Comparison of ENCODE assay signal across 13 cellular contexts in the genomic region with DNA sequence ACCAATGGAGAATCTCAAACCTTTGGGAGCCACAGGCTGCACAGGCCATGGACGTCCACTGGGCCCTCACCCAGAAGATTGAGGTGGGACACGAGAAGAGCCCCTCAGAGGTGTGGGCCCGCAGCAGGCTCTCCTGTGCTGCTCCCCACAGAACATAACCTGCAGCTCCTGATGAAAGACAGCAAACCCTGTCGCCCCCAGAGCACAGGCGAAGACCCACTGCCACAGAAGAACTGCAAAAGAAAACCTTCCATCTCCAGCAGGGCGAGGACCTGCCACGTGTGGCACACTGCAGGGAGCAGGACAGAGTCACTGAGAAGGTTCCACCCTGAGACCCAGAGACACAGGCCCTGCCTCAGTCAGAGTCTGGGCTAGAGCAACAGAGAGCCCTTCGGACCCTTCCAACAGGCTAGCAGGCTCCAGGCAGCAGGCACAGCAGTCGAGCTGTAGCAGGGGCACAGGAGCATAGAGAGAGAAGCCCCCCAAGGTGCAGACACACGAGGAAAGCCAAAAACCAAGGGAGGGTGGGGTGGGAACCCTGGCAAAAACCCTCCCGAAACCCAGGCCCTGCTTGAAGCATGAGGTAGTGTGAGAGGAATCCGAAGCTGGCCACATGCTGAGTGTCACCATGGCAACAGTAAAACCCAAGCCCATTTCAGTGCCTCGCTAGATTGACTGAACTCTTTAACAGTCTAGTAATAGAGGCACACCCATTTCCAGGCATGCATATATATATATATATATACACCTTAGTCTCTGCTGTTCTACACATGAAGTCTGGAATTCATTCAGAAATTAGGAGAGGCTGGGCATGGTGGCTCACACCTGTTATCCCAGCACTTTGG. TPM values are rescaled to one million over a fixed set of nuclear protein-coding genes. Genes with fewer than 3 reads are reported as not detected.
A peak's percentile ranks its signal among the peaks of the same experiment; 100 is the strongest.
DNase-seq lines count a peak whose midpoint lies in the region; ATAC-seq and TF ChIP-seq lines count a peak whose summit lies in the region.
"Had no signal": no experiment of that assay in that cellular context is flagged by ENCODE, and none has a peak within 500 bp of the region (broad histone marks: within the 10 kb centered on the region; RNA-seq: fewer than 3 reads in every experiment).

No MANE protein-coding gene starts in this region.

- H4K20me1 ChIP-seq in BLaER1 treated with 17β-estradiol and CSF1 and Interleukin-3, amounts not matched to agents 10 nM and 100 nM, result peaks cover 0 to 43% (median 17%) of the 10 kb centered on the region in 11 experiments; a peak in 16 of 22 replicates

- H3K4me2 ChIP-seq in BLaER1 treated with 17β-estradiol and CSF1 and Interleukin-3, amounts not matched to agents 10 nM and 100 nM, result peak overlapping the region in 9 of 11 experiments; percentile 42 to 94 (median 87); a peak in 16 of 22 replicates

- no peak for TF ChIP-seq CTCF in chondrocyte (IDR thresholded peaks at IDR 0.05)

- H3K27ac ChIP-seq in BLaER1 treated with 17β-estradiol and CSF1 and Interleukin-3, amounts not matched to agents 10 nM and 100 nM, result no peak overlapping the region
- H3K27ac ChIP-seq: right lobe of liver had no signal

- ATAC-seq in HG02588 (IDR thresholded peaks at IDR 0.05; ENCODE audit: unreplicated experiment) (no peak), GM18870 (IDR thresholded peaks at IDR 0.05; ENCODE audit: unreplicated experiment) (no peak)
- ATAC-seq: right lobe of liver; stimulated activated memory B cell treated with anti-CD40 and anti-IgM and Interleukin-4, amounts not matched to agents 10 μg/mL and 1 μg/mL and 100 μg/mL, for 72 hours had no signal

- H3K4me3 Mint-ChIP-seq in chondrocyte (ENCODE audit: unreplicated experiment), result no peak overlapping the region
- H3K4me3 Mint-ChIP-seq: immature natural killer cell; stimulated activated memory B cell treated with anti-CD40 and anti-IgM and Interleukin-4, amounts not matched to agents 10 μg/mL and 1 μg/mL and 100 μg/mL, for 72 hours had no signal

- H3K9me3 ChIP-seq in BLaER1 treated with 17β-estradiol and CSF1 and Interleukin-3, amounts not matched to agents 10 nM and 100 nM (replicated peaks in 1 of 11), result no peaks in the 10 kb centered on the region
- H3K9me3 ChIP-seq: right lobe of liver had no signal

- H3K4me1 Mint-ChIP-seq in chondrocyte (ENCODE audit: low read depth), result peaks cover 48% of the 10 kb centered on the region

- peaks cover 51 to 90% (median 76%) of the 10 kb centered on the region in 11 experiments for H3K27me3 ChIP-seq in BLaER1 treated with 17β-estradiol and CSF1 and Interleukin-3, amounts not matched to agents 10 nM and 100 nM
- H3K27me3 ChIP-seq: right lobe of liver had no signal

- H3K9ac ChIP-seq in BLaER1 treated with 17β-estradiol and CSF1 and Interleukin-3, amounts not matched to agents 10 nM and 100 nM, result no peak overlapping the region

- no peaks in the 10 kb centered on the region for H3K27me3 Mint-ChIP-seq in chondrocyte (ENCODE audit: low read depth)
- H3K27me3 Mint-ChIP-seq: stimulated activated memory B cell treated with anti-CD40 and anti-IgM and Interleukin-4, amounts not matched to agents 10 μg/mL and 1 μg/mL and 100 μg/mL, for 72 hours had no signal

- H3K36me3 ChIP-seq in BLaER1 treated with 17β-estradiol and CSF1 and Interleukin-3, amounts not matched to agents 10 nM and 100 nM, result peaks cover 0 to 30% (median 9%) of the 10 kb centered on the region in 11 experiments; a peak in 14 of 22 replicates
- H3K36me3 ChIP-seq: right lobe of liver had no signal

- peak overlapping the region; percentile 37 for H3K27ac Mint-ChIP-seq in chondrocyte (ENCODE audit: unreplicated experiment)
- H3K27ac Mint-ChIP-seq: immature natural killer cell; stimulated activated memory B cell treated with anti-CD40 and anti-IgM and Interleukin-4, amounts not matched to agents 10 μg/mL and 1 μg/mL and 100 μg/mL, for 72 hours had no signal

- no peak overlapping the region for H3K4me3 ChIP-seq in BLaER1 treated with 17β-estradiol and CSF1 and Interleukin-3, amounts not matched to agents 10 nM and 100 nM
- H3K4me3 ChIP-seq: right lobe of liver had no signal

- peak; percentile 32 for DNase-seq in HS-5 (ENCODE audit: low read depth)
- DNase-seq in chondrocyte (ENCODE audit: low spot score), result peak; percentile 60
- DNase-seq in myocyte (ENCODE audit: low read depth), result peak; percentile 88
- no peak for DNase-seq in central memory CD4-positive, alpha-beta T cell
- DNase-seq in anterior cingulate cortex (lab: John Stamatoyannopoulos, UW), result no peak
- DNase-seq: activated CD8-positive, alpha-beta memory T cell treated with anti-CD3 and anti-CD28 coated beads, Interleukin-2, amount 50 U/mL, for 4 hours; immature natural killer cell; NCI-H2081 had no signal

- peaks cover 34 to 65% (median 59%) of the 10 kb centered on the region in 10 experiments for H3K4me1 ChIP-seq in BLaER1 treated with 17β-estradiol and CSF1 and Interleukin-3, amounts not matched to agents 10 nM and 100 nM
- H3K4me1 ChIP-seq: right lobe of liver had no signal

- H3K36me3 Mint-ChIP-seq in chondrocyte (ENCODE audit: low read depth), result peaks cover 5% of the 10 kb centered on the region

- peaks cover 3% of the 10 kb centered on the region for H3K9me3 Mint-ChIP-seq in chondrocyte (ENCODE audit: low read depth)
- H3K9me3 Mint-ChIP-seq: immature natural killer cell; stimulated activated memory B cell treated with anti-CD40 and anti-IgM and Interleukin-4, amounts not matched to agents 10 μg/mL and 1 μg/mL and 100 μg/mL, for 72 hours had no signal

RNA-seq across cellular contexts. Expression of gene CHMP6, which starts 60.0 kb away (rescaled TPM):
- total RNA-seq in chondrocyte (27.6 to 33.0 TPM (median 28.4 TPM) in 3 replicates), myocyte (14.8 and 18.0 TPM in 2 replicates)
- polyA plus RNA-seq in myocyte (2012), result 31.3 TPM

Comparison
In these comparisons a context has a peak if more than half of its experiments do, and no peak if none do; other contexts are left out.
1. DNase-seq: peak in HS-5 (single experiment), chondrocyte (single experiment) and myocyte (single experiment); none in central memory CD4-positive, alpha-beta T cell (single experiment) and anterior cingulate cortex (0 of 58).